In the genomic region with DNA sequence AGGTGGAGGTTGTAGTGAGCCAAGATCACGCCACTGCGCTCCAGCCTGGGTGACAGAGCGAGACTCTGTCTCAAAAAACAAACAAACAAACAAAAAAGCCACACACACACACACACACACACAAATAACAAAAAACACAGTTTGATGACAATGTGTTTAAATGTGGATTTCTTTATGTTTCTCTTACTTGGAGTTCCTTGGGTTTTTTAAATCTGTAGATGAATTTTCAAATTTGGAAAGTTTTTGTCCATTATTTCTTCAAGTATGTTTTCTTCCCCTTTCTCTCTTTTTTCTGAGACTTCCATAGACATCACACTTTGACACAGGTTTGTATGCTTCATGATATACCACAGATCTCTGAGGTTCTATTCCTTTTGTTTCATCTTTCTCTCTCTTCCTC, we compare ENCODE assay signal across 29 cellular contexts. TPM values are rescaled to one million over a fixed set of nuclear protein-coding genes. Genes with fewer than 3 reads are reported as not detected.
"Had no signal": no experiment of that assay in that cellular context is flagged by ENCODE, and none has a peak within 500 bp of the region (broad histone marks: within the 10 kb centered on the region; RNA-seq: fewer than 3 reads in every experiment).

No MANE protein-coding gene starts in this region.

- H3K27ac ChIP-seq: stomach, suprapubic skin, testis, thoracic aorta, thyroid gland, tibial artery, tibial nerve, transverse colon, upper lobe of left lung, upper lobe of right lung, uterus, vagina had no signal

- FAIRE-seq: urothelium cell line had no signal

- DNase-seq: stimulated activated CD4-positive, alpha-beta T cell treated with anti-CD3 and anti-CD28 coated beads, Interleukin-2, amount 100 ng/mL, for 48 hours; stimulated activated CD4-positive, alpha-beta T cell treated with anti-CD3 and anti-CD28 coated beads, Interleukin-4, amount 100 ng/mL, for 1 hour; stimulated activated CD4-positive, alpha-beta T cell treated with anti-CD3 and anti-CD28 coated beads, Interleukin-4, amount 100 ng/mL, for 24 hours; stimulated activated CD4-positive, alpha-beta T cell treated with anti-CD3 and anti-CD28 coated beads, Interleukin-4, amount 100 ng/mL, for 4 hours; stimulated activated CD8-positive, alpha-beta memory T cell treated with anti-CD3 and anti-CD28 coated beads, Interleukin-4, amount 100 ng/mL, for 48 hours; stimulated activated naive B cell treated with anti-CD40 and anti-IgM and Interleukin-4, amounts not matched to agents 10 μg/mL and 1 μg/mL and 100 μg/mL, for 72 hours; stimulated activated naive CD4-positive, alpha-beta T cell; stimulated activated naive CD4-positive, alpha-beta T cell treated with Interleukin-2 at 50 U/mL for 16 hours; stimulated activated naive CD8-positive, alpha-beta T cell treated with anti-CD3 and anti-CD28 coated beads, Interleukin-15, amount 100 ng/mL, for 72 hours; stimulated activated naive CD8-positive, alpha-beta T cell treated with anti-CD3 and anti-CD28 coated beads, Interleukin-15, Interleukin-2, amounts not matched to agents 100 U/mL and 50 U/mL, for 24 hours; stomach; substantia nigra; testis; thyroid gland; tibial artery; transverse colon; trophoblast cell; upper lobe of left lung; upper lobe of right lung; uterus had no signal

- H3K36me3 ChIP-seq: stomach, suprapubic skin, thoracic aorta, thyroid gland, tibial artery, tibial nerve, transverse colon, upper lobe of left lung, upper lobe of right lung, uterus, vagina had no signal

- H3K9me3 ChIP-seq: suprapubic skin, testis, thoracic aorta, thyroid gland, tibial artery, tibial nerve, transverse colon, upper lobe of left lung, upper lobe of right lung, uterus, vagina had no signal

- H3K4me3 ChIP-seq: stomach, suprapubic skin, testis, thoracic aorta, thyroid gland, tibial artery, tibial nerve, transverse colon, upper lobe of left lung, upper lobe of right lung, uterus, vagina had no signal

- H3K27me3 ChIP-seq: testis, vagina had no signal

- ATAC-seq: stimulated activated effector memory CD8-positive, alpha-beta T cell treated with anti-CD3 and anti-CD28 coated beads, Interleukin-12 subunit alpha, Interleukin-12 subunit beta, amount 100 ng/mL, for 72 hours; stimulated activated naive CD8-positive, alpha-beta T cell treated with anti-CD3 and anti-CD28 coated beads, Interleukin-15, Interleukin-2, amounts not matched to agents 100 U/mL and 50 U/mL, for 24 hours; upper lobe of right lung had no signal

- H3K4me1 ChIP-seq: stomach, suprapubic skin, testis, thyroid gland, tibial artery, tibial nerve, transverse colon, upper lobe of left lung, upper lobe of right lung, uterus, vagina had no signal

RNA-seq across cellular contexts. Expression of gene HPCAL4, which starts 35.4 kb away (rescaled TPM):
- total RNA-seq: subcutaneous adipose tissue, tibial nerve, ureter had no signal

RNA-seq across cellular contexts. Expression of gene OXCT2, which starts 44.5 kb away (rescaled TPM):
- total RNA-seq: vagina had no signal

RNA-seq across cellular contexts. Expression of gene NT5C1A, which starts 54.7 kb away (rescaled TPM):
- total RNA-seq: subcutaneous adipose tissue, suprapubic skin, transverse colon, ureter, vagina had no signal
- polyA plus RNA-seq: thymus had no signal
